38 cellular contexts compared by ENCODE assay signal in genomic region chr5:161686881-161687280, GRCh38. TPM values are rescaled to one million over a fixed set of nuclear protein-coding genes. Genes with fewer than 3 reads are reported as not detected.
"Had no signal": no experiment of that assay in that cellular context is flagged by ENCODE, and none has a peak within 500 bp of the region (broad histone marks: within the 10 kb centered on the region; RNA-seq: fewer than 3 reads in every experiment).

No MANE protein-coding gene starts in this region.

- DNase-seq: Karpas-422, Kasumi-1, MG63, MM.1S, MV-4-11, NCI-H1048, NCI-H1092, NCI-H1092 treated with DMSO at 0.1 percent for 48 hours, NCI-H1105, NCI-H1105 treated with DMSO at 0.1 percent for 48 hours, NCI-H1417, NCI-H1417 treated with DMSO at 0.1 percent for 48 hours, NCI-H1436, NCI-H1436 treated with DMSO at 0.1 percent for 48 hours, NCI-H146, NCI-H1694, NCI-H187, NCI-H187 treated with DMSO at 0.1 percent for 48 hours, NCI-H1930, NCI-H2029, NCI-H2029 treated with DMSO at 0.1 percent for 48 hours, NCI-H2081, NCI-H2081 treated with DMSO at 0.1 percent for 48 hours, NCI-H2107, NCI-H2171, NCI-H2171 treated with DMSO at 0.1 percent for 48 hours, NCI-H2227 treated with DMSO at 0.1 percent for 48 hours, NCI-H226, NCI-H345, NCI-H446, NCI-H446 treated with DMSO at 0.1 percent for 48 hours, NCI-H510A, NCI-H510A treated with DMSO at 0.1 percent for 48 hours, NCI-H524 had no signal

RNA-seq across cellular contexts. Expression of gene GABRA6, which starts 1.4 kb away (rescaled TPM):
- total RNA-seq: LHCN-M2, M059J, MCF 10A, NCI-H460 had no signal
